Comparison of ENCODE assay signal across 12 cellular contexts in the genomic region with DNA sequence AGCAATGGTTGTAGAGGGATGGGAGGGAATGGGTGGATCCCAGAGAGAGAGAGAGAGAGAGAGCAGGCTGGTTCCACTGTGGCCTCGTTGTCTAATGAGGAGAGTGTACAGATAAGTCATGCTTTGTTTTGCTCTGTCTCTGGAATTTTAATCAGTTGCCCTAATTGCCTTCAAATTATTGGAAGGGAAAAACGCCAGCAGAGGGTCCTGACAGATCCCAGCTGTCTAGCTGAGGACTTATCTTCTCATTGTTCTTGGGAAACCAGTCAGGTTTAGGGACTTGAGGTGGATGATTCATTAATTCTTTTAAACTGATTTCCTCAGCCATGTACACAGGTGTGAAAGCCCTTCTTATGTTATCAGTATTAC. TPM values are rescaled to one million over a fixed set of nuclear protein-coding genes. Genes with fewer than 3 reads are reported as not detected.
DNase-seq lines count a peak whose midpoint lies in the region; ATAC-seq and TF ChIP-seq lines count a peak whose summit lies in the region.
"Had no signal": no experiment of that assay in that cellular context is flagged by ENCODE, and none has a peak within 500 bp of the region (broad histone marks: within the 10 kb centered on the region; RNA-seq: fewer than 3 reads in every experiment).

No MANE protein-coding gene starts in this region.

- H3K27ac ChIP-seq in cingulate gyrus (ENCODE audit: low read depth, low read length), result peak overlapping the region; percentile 73
- H3K27ac ChIP-seq in neuronal stem cell (replicated peaks; ENCODE audit: low read length), result no peak overlapping the region

- H3K4me1 ChIP-seq in neuronal stem cell (ENCODE audit: control insufficient read depth in 2 of 2, insufficient read depth in 1 of 2, low read depth in 1 of 2, low read length in 2 of 2), result peaks cover 2 to 14% of the 10 kb centered on the region in 2 donors

- peaks cover 10% of the 10 kb centered on the region for H3K4me1 Mint-ChIP-seq in CD14-positive monocyte

- H3K27ac Mint-ChIP-seq in CD14-positive monocyte, result peak overlapping the region in 4 of 7 donors; percentile 3 to 71 (median 64)
- H3K27ac Mint-ChIP-seq: activated T-cell treated with anti-CD3 and anti-CD28 coated beads, Interleukin-2, amount 50 U/mL, for 72 hours had no signal

- no CpG with 5 or more reads among the region's 2 CpGs for WGBS in neuronal stem cell (ENCODE audit: extremely low coverage in 2 of 2, insufficient read length in 2 of 2, insufficient replicate concordance in 1 of 2), 2 donors

- TF ChIP-seq CTCF in CD14-positive monocyte (IDR thresholded peaks at IDR 0.05), result no peak

- ATAC-seq in HG02981 (IDR thresholded peaks at IDR 0.05; ENCODE audit: unreplicated experiment), result no peak
- ATAC-seq: activated T-cell treated with anti-CD3 and anti-CD28 coated beads, Interleukin-2, amount 50 U/mL, for 72 hours had no signal

- no peak overlapping the region for H3K23ac ChIP-seq in neuronal stem cell (ENCODE audit: low read depth, low read length, poor library complexity)

- no peak overlapping the region for H4K91ac ChIP-seq in neuronal stem cell (ENCODE audit: low read depth, low read length, poor library complexity)

- no peak overlapping the region for H2BK5ac ChIP-seq in neuronal stem cell (ENCODE audit: low read length)

- no peak overlapping the region for H4K8ac ChIP-seq in neuronal stem cell (ENCODE audit: low read depth, low read length)

- H3K27me3 ChIP-seq in neuronal stem cell (ENCODE audit: control insufficient read depth in 3 of 3, insufficient read depth in 3 of 3, low read depth in 1 of 3, low read length in 3 of 3), result no peaks in the 10 kb centered on the region

- no peak overlapping the region for H3K14ac ChIP-seq in neuronal stem cell (ENCODE audit: low read length)

- H3K36me3 Mint-ChIP-seq in CD14-positive monocyte, result peaks cover 40 to 43% of the 10 kb centered on the region in 2 donors

- H3K9me3 Mint-ChIP-seq in CD14-positive monocyte, result no peaks in the 10 kb centered on the region
- H3K9me3 Mint-ChIP-seq: activated T-cell treated with anti-CD3 and anti-CD28 coated beads, Interleukin-2, amount 50 U/mL, for 72 hours had no signal

- no peak overlapping the region for H3K4ac ChIP-seq in neuronal stem cell (ENCODE audit: low read length)

- no peak overlapping the region for H3K4me2 ChIP-seq in neuronal stem cell (ENCODE audit: insufficient read depth, low read length, poor library complexity, severe bottlenecking)

- no peak for DNase-seq in CD14-positive monocyte (ENCODE audit: low spot score)
- peak; percentile 30 for DNase-seq in LHCN-M2 (ENCODE audit: low read depth)
- peak; percentile 57 for DNase-seq in neuronal stem cell (ENCODE audit: low spot score)
- DNase-seq in NCI-H69 (lab: John Stamatoyannopoulos, UW), result no peak
- DNase-seq in COLO668 (lab: John Stamatoyannopoulos, UW; ENCODE audit: unreplicated experiment), result no peak
- DNase-seq in activated gamma-delta T cell (lab: John Stamatoyannopoulos, UW), result no peak
- DNase-seq: activated T-cell treated with anti-CD3 and anti-CD28 coated beads, Interleukin-2, amount 50 U/mL, for 72 hours; H7; MM.1S; stimulated activated CD4-positive, alpha-beta T cell treated with anti-CD3 and anti-CD28 coated beads, Interleukin-4, amount 100 ng/mL, for 1 hour had no signal

- no peaks in the 10 kb centered on the region for H3K79me1 ChIP-seq in neuronal stem cell (ENCODE audit: low read depth, low read length)

- no peak overlapping the region for H2BK12ac ChIP-seq in neuronal stem cell (ENCODE audit: low read length)

- H2AK5ac ChIP-seq in neuronal stem cell (ENCODE audit: low read depth, low read length), result no peak overlapping the region

- H2AFZ ChIP-seq in neuronal stem cell (ENCODE audit: low read length), result no peak overlapping the region

- H3K9ac ChIP-seq in neuronal stem cell (ENCODE audit: low read depth, low read length, poor library complexity), result no peak overlapping the region

- H3K18ac ChIP-seq in neuronal stem cell (ENCODE audit: low read length), result no peak overlapping the region

- intact Hi-C loops in CD14-positive monocyte (cut with micrococcal nuclease), result no loop called here

- no peak overlapping the region for H3K4me3 ChIP-seq in neuronal stem cell (ENCODE audit: low read length in 2 of 2)

- no peak overlapping the region for H2BK120ac ChIP-seq in neuronal stem cell (ENCODE audit: low read depth, low read length)

- H3K4me3 Mint-ChIP-seq in CD14-positive monocyte, result no peak overlapping the region
- H3K4me3 Mint-ChIP-seq: activated T-cell treated with anti-CD3 and anti-CD28 coated beads, Interleukin-2, amount 50 U/mL, for 72 hours had no signal

- no peak overlapping the region for H2BK15ac ChIP-seq in neuronal stem cell (ENCODE audit: low read length)

- no peaks in the 10 kb centered on the region for H3K9me3 ChIP-seq in neuronal stem cell (replicated peaks in 1 of 2; ENCODE audit: control insufficient read depth in 2 of 2, insufficient read depth in 1 of 2, low read depth in 1 of 2, low read length in 2 of 2)

- peaks cover 0 to 4% (median 1%) of the 10 kb centered on the region in 3 donors for H3K27me3 Mint-ChIP-seq in CD14-positive monocyte (ENCODE audit: low read depth in 3 of 3)

- H3K36me3 ChIP-seq in neuronal stem cell (replicated peaks in 1 of 2; ENCODE audit: control insufficient read depth in 2 of 2, insufficient read depth in 2 of 2, low read length in 2 of 2), result no peaks in the 10 kb centered on the region

RNA-seq across cellular contexts. Expression of a gene that starts 58.5 kb away (rescaled TPM):
- polyA plus RNA-seq in CD14-positive monocyte, result 10 to 100 TPM; 98.0 to 99.5 TPM
- 241 and 280 TPM in 2 replicates for total RNA-seq in LHCN-M2 (2014; rRNA removed)
- polyA plus RNA-seq in LHCN-M2 (2012), result 101 TPM
- 10.7 TPM for polyA plus RNA-seq in neuronal stem cell (2013, experiment 1 of 2)
- polyA plus RNA-seq in neuronal stem cell (2013, experiment 2 of 2), result 9.6 TPM

Comparison
In these comparisons a context has a peak if more than half of its experiments do, and no peak if none do; other contexts are left out.
1. DNase-seq: peak in LHCN-M2 (single experiment) and neuronal stem cell (single experiment); none in CD14-positive monocyte (single experiment), NCI-H69 (single experiment), COLO668 (single experiment) and activated gamma-delta T cell (single experiment).